In genomic region chr5:150763023-150763793, GRCh38 we compare ENCODE assay signal across 9 cellular contexts. TPM values are rescaled to one million over a fixed set of nuclear protein-coding genes. Genes with fewer than 3 reads are reported as not detected.
DNase-seq lines count a peak whose midpoint lies in the region; ATAC-seq and TF ChIP-seq lines count a peak whose summit lies in the region.
"Had no signal": no experiment of that assay in that cellular context is flagged by ENCODE, and none has a peak within 500 bp of the region (broad histone marks: within the 10 kb centered on the region; RNA-seq: fewer than 3 reads in every experiment).

No MANE protein-coding gene starts in this region.

- H3K27me3 ChIP-seq in HL-60 (ENCODE audit: insufficient read depth, poor library complexity, severe bottlenecking) (no peaks in the 10 kb centered on the region), esophagus squamous epithelium (no peaks in the 10 kb centered on the region)

- ATAC-seq in HG03139 (IDR thresholded peaks at IDR 0.05; ENCODE audit: unreplicated experiment): no peak
- no peak for ATAC-seq in stimulated activated naive CD8-positive, alpha-beta T cell treated with anti-CD3 and anti-CD28 coated beads, Interleukin-15, amount 100 ng/mL, for 72 hours

- peaks cover 0 to 29% (median 18%) of the 10 kb centered on the region in 3 donors for H3K4me1 ChIP-seq in esophagus squamous epithelium

- peaks cover 6 to 8% of the 10 kb centered on the region in 2 donors for H3K9me3 Mint-ChIP-seq in stimulated activated naive CD8-positive, alpha-beta T cell treated with anti-CD3 and anti-CD28 coated beads, Interleukin-15, amount 100 ng/mL, for 72 hours

- no peaks in the 10 kb centered on the region for H3K9me3 ChIP-seq in esophagus squamous epithelium
- H3K9me3 ChIP-seq: thoracic aorta had no signal

- H3K4me1 Mint-ChIP-seq in stimulated activated naive CD8-positive, alpha-beta T cell treated with anti-CD3 and anti-CD28 coated beads, Interleukin-15, amount 100 ng/mL, for 72 hours: peaks cover 12% of the 10 kb centered on the region

- TF ChIP-seq POLR2A in esophagus squamous epithelium (IDR thresholded peaks at IDR 0.05): no peak

- H3K27ac ChIP-seq in HL-60 (replicated peaks) (peak overlapping the region; percentile 92), esophagus squamous epithelium (peak overlapping the region; percentile 48 to 86 (median 58))

- H3K4me3 ChIP-seq in HL-60 (replicated peaks; ENCODE audit: insufficient read depth, low read length): no peak overlapping the region
- no peak overlapping the region for H3K4me3 ChIP-seq in esophagus squamous epithelium
- H3K4me3 ChIP-seq: thoracic aorta had no signal

- intact Hi-C loops in esophagus squamous epithelium (cut with DNase I): no loop called here

- H3K27me3 Mint-ChIP-seq in stimulated activated naive CD8-positive, alpha-beta T cell treated with anti-CD3 and anti-CD28 coated beads, Interleukin-15, amount 100 ng/mL, for 72 hours: no peaks in the 10 kb centered on the region

- no peak overlapping the region for H3K4me3 Mint-ChIP-seq in stimulated activated naive CD8-positive, alpha-beta T cell treated with anti-CD3 and anti-CD28 coated beads, Interleukin-15, amount 100 ng/mL, for 72 hours

- WGBS in esophagus squamous epithelium, 2 donors: 53 to 59% methylated on average over 5 to 7 of the region's 7 CpGs

- TF ChIP-seq CTCF in HL-60 (IDR thresholded peaks at IDR 0.05; ENCODE audit: insufficient read depth, low read length) (no peak), esophagus squamous epithelium (IDR thresholded peaks at IDR 0.05) (no peak)

- H3K36me3 ChIP-seq in esophagus squamous epithelium: no peaks in the 10 kb centered on the region
- H3K36me3 ChIP-seq: thoracic aorta had no signal

- DNase-seq in HL-60 (ENCODE audit: low read depth in 1 of 2, low spot score in 1 of 2) (peak; percentile 98 to 100), NOMO-1 treated with dmso at 0.1 percent for 144 hours (lab: John Stamatoyannopoulos, UW; ENCODE audit: unreplicated experiment) (peak; percentile 94), esophagus squamous epithelium (lab: John Stamatoyannopoulos, UW) (no peak), renal cortical epithelial cell (ENCODE audit: low read depth) (peak; percentile 98), NCI-H2171 treated with DMSO at 0.1 percent for 48 hours (lab: John Stamatoyannopoulos, UW) (no peak), activated T-cell treated with anti-CD3 and anti-CD28 coated beads for 4 hours (no peak)
- DNase-seq in stimulated activated naive CD8-positive, alpha-beta T cell treated with anti-CD3 and anti-CD28 coated beads, Interleukin-15, amount 100 ng/mL, for 72 hours: no peak

- no peak overlapping the region for H3K27ac Mint-ChIP-seq in stimulated activated naive CD8-positive, alpha-beta T cell treated with anti-CD3 and anti-CD28 coated beads, Interleukin-15, amount 100 ng/mL, for 72 hours

RNA-seq across cellular contexts. Expression of gene DCTN4, which starts 4.4 kb away (rescaled TPM):
- total RNA-seq in esophagus squamous epithelium (10 to 100 TPM; 31.8 to 50.2 (median 36.8) TPM), renal cortical epithelial cell (35.6 and 61.8 TPM in 2 replicates)

RNA-seq across cellular contexts. Expression of gene SMIM3, which starts 15.3 kb away (rescaled TPM):
- total RNA-seq in esophagus squamous epithelium: 10 to 100 TPM in 3 of 4 donors, 1 to 10 TPM in 1; 6.8 to 38.5 (median 17.6) TPM
- 32.4 and 39.4 TPM in 2 replicates for total RNA-seq in renal cortical epithelial cell

Comparison
In these comparisons a context has a peak if more than half of its experiments do, and no peak if none do; other contexts are left out.
1. DNase-seq: peak in HL-60 (2 of 2), NOMO-1 treated with dmso at 0.1 percent for 144 hours (single experiment) and renal cortical epithelial cell (single experiment); none in esophagus squamous epithelium (single experiment), NCI-H2171 treated with DMSO at 0.1 percent for 48 hours (single experiment), stimulated activated naive CD8-positive, alpha-beta T cell treated with anti-CD3 and anti-CD28 coated beads, Interleukin-15, amount 100 ng/mL, for 72 hours (0 of 2) and activated T-cell treated with anti-CD3 and anti-CD28 coated beads for 4 hours (single experiment).